In genomic region chr16:78967948-78968347, GRCh38 we compare ENCODE assay signal across 25 cellular contexts.
"Had no signal": no experiment of that assay in that cellular context is flagged by ENCODE, and none has a peak within 500 bp of the region (broad histone marks: within the 10 kb centered on the region; RNA-seq: fewer than 3 reads in every experiment).

No MANE protein-coding gene starts in this region.

- H3K27me3 ChIP-seq: colonic mucosa, esophagus squamous epithelium, gastrocnemius medialis, heart right ventricle, left lung had no signal

- H3K4me1 ChIP-seq: colonic mucosa, esophagus squamous epithelium, gastrocnemius medialis, left lung, lower lobe of right lung had no signal

- H3K36me3 ChIP-seq: colonic mucosa, esophagus squamous epithelium, gastrocnemius medialis, heart right ventricle, left lung, lower lobe of right lung had no signal

- H3K4me3 ChIP-seq: colonic mucosa, esophagus squamous epithelium, gastrocnemius medialis, heart right ventricle, left lung, lower lobe of right lung had no signal

- H3K27me3 Mint-ChIP-seq: effector memory CD8-positive, alpha-beta T cell had no signal

- DNase-seq: colonic mucosa; cortex of kidney; effector CD8-positive, alpha-beta T cell; effector memory CD8-positive, alpha-beta T cell; endodermal cell; erythroblast; esophagus squamous epithelium; foreskin fibroblast; foreskin melanocyte; gastrocnemius medialis; glutamatergic neuron; head of caudate nucleus; heart right ventricle; hippocampal formation; left cardiac atrium; left lung; left ventricle myocardium superior; lower lobe of right lung; mesendoderm; midbrain had no signal

- H3K9me3 ChIP-seq: colonic mucosa, esophagus squamous epithelium, gastrocnemius medialis had no signal

- H3K27ac Mint-ChIP-seq: dendritic cell treated with granulocyte-macrophage colony-stimulating factor and Interleukin-4, amounts not matched to agents 40 ng/mL and 50 ng/mL, for 4 days; effector memory CD8-positive, alpha-beta T cell; endodermal cell had no signal

- H3K27ac ChIP-seq: colonic mucosa, epithelial cell of prostate, esophagus squamous epithelium, gastrocnemius medialis, heart right ventricle, left lung, lower lobe of right lung had no signal

- FAIRE-seq: endometrium, islet of Langerhans, keratinocyte had no signal

- H3K4me3 Mint-ChIP-seq: dendritic cell treated with granulocyte-macrophage colony-stimulating factor and Interleukin-4, amounts not matched to agents 40 ng/mL and 50 ng/mL, for 4 days; effector memory CD8-positive, alpha-beta T cell; endodermal cell had no signal
